Comparison of ENCODE assay signal across 9 cellular contexts in the genomic region with DNA sequence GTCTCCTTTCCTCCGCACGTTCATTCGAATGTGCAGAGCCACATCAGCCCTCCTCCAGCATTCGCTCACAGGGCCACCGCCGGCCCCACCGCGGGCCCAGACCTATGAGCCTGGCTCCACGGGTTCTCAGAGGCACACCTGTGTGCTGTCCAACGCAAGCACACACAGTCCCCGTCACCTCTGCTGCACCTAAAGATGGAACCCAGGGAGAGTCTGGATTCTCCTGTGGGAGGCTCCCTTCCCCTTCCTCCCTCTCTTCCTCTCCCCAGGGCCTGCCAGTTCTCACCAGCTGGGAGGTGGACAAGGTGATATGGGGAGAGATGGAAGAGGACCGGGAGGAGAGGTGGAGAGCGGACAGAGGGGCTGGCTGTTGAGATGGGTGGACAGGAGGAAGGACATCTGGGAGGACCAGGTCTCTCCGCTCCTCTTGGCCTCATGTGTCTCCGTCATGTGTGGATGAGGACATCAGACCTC. TPM values are rescaled to one million over a fixed set of nuclear protein-coding genes. Genes with fewer than 3 reads are reported as not detected.
DNase-seq lines count a peak whose midpoint lies in the region; ATAC-seq, FAIRE-seq and TF ChIP-seq lines count a peak whose summit lies in the region.
"Had no signal": no experiment of that assay in that cellular context is flagged by ENCODE, and none has a peak within 500 bp of the region (broad histone marks: within the 10 kb centered on the region; RNA-seq: fewer than 3 reads in every experiment).

No MANE protein-coding gene starts in this region.

- H3K79me2 ChIP-seq in Loucy (ENCODE audit: insufficient read depth, low read length): no peaks in the 10 kb centered on the region
- no peaks in the 10 kb centered on the region for H3K79me2 ChIP-seq in H1 (ENCODE audit: control insufficient read depth in 1 of 2, insufficient read depth in 2 of 2, low read length in 2 of 2)

- H2BK5ac ChIP-seq in H1 (ENCODE audit: low read depth, low read length): no peak overlapping the region

- peak overlapping the region; percentile 100 for H3K4me2 ChIP-seq in Loucy (ENCODE audit: low read depth, low read length, poor library complexity, severe bottlenecking)
- peak overlapping the region; percentile 6 to 81 for H3K4me2 ChIP-seq in H1 (ENCODE audit: insufficient read depth in 1 of 2, low read depth in 2 of 2, low read length in 2 of 2)

- H2BK12ac ChIP-seq in H1 (ENCODE audit: low read depth, low read length): peak overlapping the region; percentile 4; the same call in 1 of the 2 replicates

- H3K9ac ChIP-seq in Loucy (ENCODE audit: low read depth, low read length, poor library complexity, severe bottlenecking) (peak overlapping the region; percentile 72), H1 (replicated peaks in 1 of 4; ENCODE audit: extremely low read depth in 1 of 4, low read depth in 3 of 4, low read length in 3 of 4) (no peak overlapping the region)

- H3K9me3 ChIP-seq in Loucy (ENCODE audit: insufficient read depth, low read depth, low read length): no peaks in the 10 kb centered on the region
- H3K9me3 ChIP-seq in H1 (ENCODE audit: insufficient read depth in 2 of 2, low read depth in 1 of 2, low read length in 1 of 2): no peaks in the 10 kb centered on the region
- H3K9me3 ChIP-seq in psoas muscle: no peaks in the 10 kb centered on the region

- intact Hi-C loops in psoas muscle (cut with DNase I): loop anchor here (1.0 to 10.0 kb wide), 6 partner anchors 95 to 197 kb away; partner anchors contain the start of gene CERS5 (in 1 of the 2)

- H3K27ac ChIP-seq in H1 (ENCODE audit: low read depth, low read length) (no peak overlapping the region), psoas muscle (no peak overlapping the region)

- ATAC-seq in GM19351 (IDR thresholded peaks at IDR 0.05; ENCODE audit: unreplicated experiment): peak; percentile 28
- ATAC-seq in psoas muscle: no peak
- ATAC-seq in HG02610 (IDR thresholded peaks at IDR 0.05; ENCODE audit: unreplicated experiment): no peak

- no peak for FAIRE-seq in H1 (lab: Jason Lieb, UNC)

- H3K36me3 ChIP-seq in Loucy (ENCODE audit: insufficient read depth, low read length) (no peaks in the 10 kb centered on the region), H1 (ENCODE audit: control insufficient read depth in 2 of 4, insufficient read depth in 4 of 4, low read length in 3 of 4) (no peaks in the 10 kb centered on the region), psoas muscle (ENCODE audit: insufficient read depth in 1 of 2, low read depth in 1 of 2) (no peaks in the 10 kb centered on the region)

- no peaks in the 10 kb centered on the region for H3K9me2 ChIP-seq in Loucy (replicated peaks; ENCODE audit: low read depth, low read length)

- TF ChIP-seq POLR2A in H1 (IDR thresholded peaks at IDR 0.05; ENCODE audit: control extremely low read depth in 1 of 2, low read depth in 2 of 2, low read length in 2 of 2): no peak

- no peak overlapping the region for H2BK120ac ChIP-seq in H1 (replicated peaks; ENCODE audit: low read depth, low read length)

- no peaks in the 10 kb centered on the region for H3K27me3 ChIP-seq in Loucy (ENCODE audit: insufficient read depth, low read length, poor library complexity, severe bottlenecking)
- peaks cover 0 to 35% (median 17%) of the 10 kb centered on the region in 4 experiments; a peak in 6 of 7 replicates for H3K27me3 ChIP-seq in H1 (replicated peaks in 1 of 4; ENCODE audit: control insufficient read depth in 3 of 4, extremely low read depth in 1 of 4, insufficient read depth in 3 of 4, low read length in 3 of 4)
- peaks cover 0 to 48% (median 1%) of the 10 kb centered on the region in 3 donors for H3K27me3 ChIP-seq in psoas muscle (ENCODE audit: insufficient read depth in 3 of 3, low read length in 2 of 3)

- TF ChIP-seq EP300 in H1 (IDR thresholded peaks at IDR 0.05; ENCODE audit: borderline replicate concordance in 1 of 2, low read depth in 2 of 2, low read length in 2 of 2): no peak

- no peak overlapping the region for H4K5ac ChIP-seq in H1 (ENCODE audit: insufficient read length, low read depth, low read length)

- TF ChIP-seq RAD21 in H1 (IDR thresholded peaks at IDR 0.05 in 1 of 2, conservative IDR thresholded peaks at IDR 0.05 in 1 of 2; ENCODE audit: low read depth in 2 of 2, low read length in 2 of 2): no peak

- no peak for TF ChIP-seq CTCF in Loucy (conservative IDR thresholded peaks at IDR 0.05; ENCODE audit: low read length)
- TF ChIP-seq CTCF in H1 (IDR thresholded peaks at IDR 0.05; ENCODE audit: control extremely low read depth in 1 of 3, insufficient read depth in 1 of 3, low read depth in 1 of 3, low read length in 3 of 3): no peak
- TF ChIP-seq CTCF in psoas muscle (IDR thresholded peaks at IDR 0.05): no peak

- CTCF ChIA-PET in H1 (lab: Charles Lee; ENCODE audit: partially characterized antibody): interaction anchor here (0.7 to 23.0 kb wide), 56 partner anchors 11 to 425 kb away, joined by 3 to 420 read pairs (median 6); partner anchors contain the start of genes AQP2, ASIC1, COX14 and FAIM2

- H2AK5ac ChIP-seq in H1 (ENCODE audit: low read depth, low read length): no peak overlapping the region

- H3K79me1 ChIP-seq in H1 (ENCODE audit: low read depth, low read length): no peaks in the 10 kb centered on the region

- peak overlapping the region; percentile 40; the same call in 1 of the 2 replicates for H3K18ac ChIP-seq in H1 (ENCODE audit: extremely low read depth, low read length)

- H2BK15ac ChIP-seq in H1 (ENCODE audit: low read length): peak overlapping the region; percentile 65; the same call in 1 of the 2 replicates

- no peak overlapping the region for H4K8ac ChIP-seq in H1 (ENCODE audit: extremely low read depth, insufficient read depth, low read length)

- no peaks in the 10 kb centered on the region for H3K23me2 ChIP-seq in H1 (ENCODE audit: low read depth, low read length)

- no peak overlapping the region for H3K14ac ChIP-seq in H1 (ENCODE audit: insufficient read length)

- 62% methylated on average over 15 of the region's 15 CpGs; no CpG with 5 or more reads in 1 of the 2 experiments for WGBS in H1 (ENCODE audit: extremely low coverage in 1 of 2, insufficient coverage in 1 of 2, insufficient read length in 1 of 2, insufficient replicate concordance in 2 of 2, low coverage in 1 of 2, low lambda C conversion rate in 2 of 2, missing lambda C conversion rate in 1 of 2), 2 experiments
- 39 to 44% (median 43%) methylated on average over 15 of the region's 15 CpGs for WGBS in psoas muscle, 3 donors

- POLR2A ChIA-PET in H1 (lab: Charles Lee; ENCODE audit: partially characterized antibody): interaction anchor here (0.6 to 2.7 kb wide), 7 partner anchors 8 to 139 kb away, joined by 3 to 9 read pairs (median 5); partner anchors contain the start of gene AQP2

- H2BK20ac ChIP-seq in H1 (ENCODE audit: low read length): no peak overlapping the region

- no peaks in the 10 kb centered on the region for H3F3A ChIP-seq in Loucy (ENCODE audit: low read depth)

- H4K91ac ChIP-seq in H1 (replicated peaks; ENCODE audit: insufficient read length, low read length): no peak overlapping the region

- H4K20me1 ChIP-seq in Loucy (ENCODE audit: insufficient read depth, low read length, poor library complexity, severe bottlenecking) (no peaks in the 10 kb centered on the region), H1 (replicated peaks in 1 of 2; ENCODE audit: control insufficient read depth in 1 of 2, insufficient read depth in 2 of 2, low read length in 2 of 2) (no peaks in the 10 kb centered on the region)

- H2AFZ ChIP-seq in Loucy (ENCODE audit: low read length) (peak overlapping the region; percentile 100), H1 (ENCODE audit: low read length) (peak overlapping the region; percentile 63; the same call in 1 of the 2 replicates)

- H3K4me1 ChIP-seq in Loucy (ENCODE audit: insufficient read depth, low read length, poor library complexity, severe bottlenecking) (peaks cover 49% of the 10 kb centered on the region), H1 (replicated peaks in 1 of 4; ENCODE audit: control insufficient read depth in 3 of 4, insufficient read depth in 4 of 4, low read length in 3 of 4) (peaks cover 0 to 9% (median 3%) of the 10 kb centered on the region in 4 experiments; a peak in 5 of 7 replicates), psoas muscle (peaks cover 4% of the 10 kb centered on the region)

- no peak overlapping the region for H3K4ac ChIP-seq in H1 (replicated peaks; ENCODE audit: insufficient read length, low read depth, low read length)

- peak overlapping the region; percentile 77 for H3K4me3 ChIP-seq in Loucy (ENCODE audit: low read length, poor library complexity, severe bottlenecking)
- H3K4me3 ChIP-seq in H1 (ENCODE audit: extremely low read depth in 1 of 4, insufficient read depth in 2 of 4, low read depth in 3 of 4, low read length in 4 of 4): peak overlapping the region in 3 of 4 experiments; percentile 31 to 53 (median 45); a peak in 3 of 8 replicates
- H3K4me3 ChIP-seq in psoas muscle: peak overlapping the region; percentile 53

- no peak overlapping the region for H3K23ac ChIP-seq in H1 (ENCODE audit: insufficient read length)

- no peak overlapping the region for H3K56ac ChIP-seq in H1 (replicated peaks; ENCODE audit: insufficient read length, low read depth, low read length)

- DNase-seq in H1 (ENCODE audit: low read depth in 1 of 2, low spot score in 2 of 2) (peak in 1 of 2 experiments; percentile 69), psoas muscle (no peak), NCI-H1092 treated with DMSO at 0.1 percent for 48 hours (lab: John Stamatoyannopoulos, UW) (no peak)
- no peak for DNase-seq in activated CD8-positive, alpha-beta memory T cell treated with anti-CD3 and anti-CD28 coated beads, Interleukin-2, amount 50 U/mL, for 4 hours
- DNase-seq in stimulated activated CD4-positive, alpha-beta T cell treated with anti-CD3 and anti-CD28 coated beads, Interleukin-2, amount 100 ng/mL, for 48 hours: no peak

RNA-seq across cellular contexts. Expression of gene AQP6, which starts 4.9 kb away (rescaled TPM):
- total RNA-seq in H1 (2021; fragmentation: NEBNext Ultra II Directional; extraction: Animal tissue kit (Norgen Biotek cat#: 25700)): 0.17 TPM in 1 of 2 replicates, not detected in the other
- polyA plus RNA-seq in H1 (2011; rRNA removed): 0.03 and 0.06 TPM in 2 replicates
- 0.08 TPM for polyA plus RNA-seq in H1 (2011; cell fraction: cytosol; rRNA removed)
- 0.24 TPM for polyA plus RNA-seq in H1 (2011; cell fraction: nucleus; rRNA removed)
- polyA plus RNA-seq in H1 (2012, experiment 1 of 2): 0.07 to 0.10 TPM (median 0.07 TPM) in 3 of 4 replicates, not detected in the other
- polyA plus RNA-seq in H1 (2012, experiment 2 of 2): not detected
- 0.02 TPM for polyA plus RNA-seq in H1 (2013, experiment 1 of 2)
- 0.04 TPM for polyA plus RNA-seq in H1 (2013, experiment 2 of 2)
- polyA minus RNA-seq in H1 (2011; rRNA and poly(A)+ RNA removed): 0.05 and 0.16 TPM in 2 replicates
- not detected for polyA minus RNA-seq in H1 (2011; cell fraction: cytosol; rRNA and poly(A)+ RNA removed)
- polyA minus RNA-seq in H1 (2011; cell fraction: nucleus; rRNA and poly(A)+ RNA removed): not detected
- total RNA-seq in psoas muscle: not detected
- polyA plus RNA-seq in psoas muscle: under 1 TPM in 1 of 3 donors, not detected in 2; 0.04 TPM
- total RNA-seq: LHCN-M2 had no signal

RNA-seq across cellular contexts. Expression of gene AQP5, which starts 6.1 kb away (rescaled TPM):
- 1.7 and 2.5 TPM in 2 replicates for total RNA-seq in H1 (2021; fragmentation: NEBNext Ultra II Directional; extraction: Animal tissue kit (Norgen Biotek cat#: 25700))
- polyA plus RNA-seq in H1 (2011; rRNA removed) (3.2 and 5.2 TPM in 2 replicates), psoas muscle (under 1 TPM in 1 of 3 donors, not detected in 2; 0.05 TPM)
- polyA plus RNA-seq in H1 (2011; cell fraction: cytosol; rRNA removed): 3.7 TPM
- polyA plus RNA-seq in H1 (2011; cell fraction: nucleus; rRNA removed): 5.9 TPM
- polyA plus RNA-seq in H1 (2012, experiment 1 of 2): 2.4 to 4.0 TPM (median 3.0 TPM) in 4 replicates
- polyA plus RNA-seq in H1 (2012, experiment 2 of 2): 3.2 TPM
- polyA plus RNA-seq in H1 (2013, experiment 1 of 2): 2.8 TPM
- 2.8 TPM for polyA plus RNA-seq in H1 (2013, experiment 2 of 2)
- polyA minus RNA-seq in H1 (2011; rRNA and poly(A)+ RNA removed): 0.73 and 1.1 TPM in 2 replicates
- 3.1 TPM for polyA minus RNA-seq in H1 (2011; cell fraction: cytosol; rRNA and poly(A)+ RNA removed)
- 1.3 TPM for polyA minus RNA-seq in H1 (2011; cell fraction: nucleus; rRNA and poly(A)+ RNA removed)
- not detected for total RNA-seq in psoas muscle

RNA-seq across cellular contexts. Expression of gene AQP2, which starts 17.3 kb away (rescaled TPM):
- total RNA-seq in H1 (2021; fragmentation: NEBNext Ultra II Directional; extraction: Animal tissue kit (Norgen Biotek cat#: 25700)): not detected in 2 replicates
- polyA plus RNA-seq in H1 (2011; rRNA removed) (0.02 TPM in 1 of 2 replicates, not detected in the other), psoas muscle (not detected)
- polyA plus RNA-seq in H1 (2011; cell fraction: cytosol; rRNA removed): not detected
- 0.06 TPM for polyA plus RNA-seq in H1 (2011; cell fraction: nucleus; rRNA removed)
- not detected in 4 replicates for polyA plus RNA-seq in H1 (2012, experiment 1 of 2)
- not detected for polyA plus RNA-seq in H1 (2012, experiment 2 of 2)
- polyA plus RNA-seq in H1 (2013, experiment 1 of 2): not detected
- not detected for polyA plus RNA-seq in H1 (2013, experiment 2 of 2)
- 0.05 and 0.06 TPM in 2 replicates for polyA minus RNA-seq in H1 (2011; rRNA and poly(A)+ RNA removed)
- polyA minus RNA-seq in H1 (2011; cell fraction: cytosol; rRNA and poly(A)+ RNA removed): not detected
- polyA minus RNA-seq in H1 (2011; cell fraction: nucleus; rRNA and poly(A)+ RNA removed): 0.20 TPM
- not detected for total RNA-seq in psoas muscle
- total RNA-seq: LHCN-M2 had no signal

RNA-seq across cellular contexts. Expression of gene RACGAP1, which starts 57.5 kb away (rescaled TPM):
- total RNA-seq in H1 (2021; fragmentation: NEBNext Ultra II Directional; extraction: Animal tissue kit (Norgen Biotek cat#: 25700)): 63.5 and 66.3 TPM in 2 replicates
- 17.4 and 18.0 TPM in 2 replicates for polyA plus RNA-seq in H1 (2011; rRNA removed)
- polyA plus RNA-seq in H1 (2011; cell fraction: cytosol; rRNA removed): 32.0 TPM
- polyA plus RNA-seq in H1 (2011; cell fraction: nucleus; rRNA removed): 19.7 TPM
- polyA plus RNA-seq in H1 (2012, experiment 1 of 2): 35.6 to 54.1 TPM (median 40.0 TPM) in 4 replicates
- polyA plus RNA-seq in H1 (2012, experiment 2 of 2): 5.7 TPM
- polyA plus RNA-seq in H1 (2013, experiment 1 of 2): 23.4 TPM
- 24.2 TPM for polyA plus RNA-seq in H1 (2013, experiment 2 of 2)
- 55.5 and 61.2 TPM in 2 replicates for polyA minus RNA-seq in H1 (2011; rRNA and poly(A)+ RNA removed)
- 37.5 TPM for polyA minus RNA-seq in H1 (2011; cell fraction: cytosol; rRNA and poly(A)+ RNA removed)
- 26.3 TPM for polyA minus RNA-seq in H1 (2011; cell fraction: nucleus; rRNA and poly(A)+ RNA removed)
- total RNA-seq in psoas muscle: 1 to 10 TPM; 4.6 to 6.1 (median 5.2) TPM
- 10 to 100 TPM in 1 of 3 donors, 1 to 10 TPM in 2; 3.4 to 15.3 (median 5.5) TPM for polyA plus RNA-seq in psoas muscle
